In the genomic region with DNA sequence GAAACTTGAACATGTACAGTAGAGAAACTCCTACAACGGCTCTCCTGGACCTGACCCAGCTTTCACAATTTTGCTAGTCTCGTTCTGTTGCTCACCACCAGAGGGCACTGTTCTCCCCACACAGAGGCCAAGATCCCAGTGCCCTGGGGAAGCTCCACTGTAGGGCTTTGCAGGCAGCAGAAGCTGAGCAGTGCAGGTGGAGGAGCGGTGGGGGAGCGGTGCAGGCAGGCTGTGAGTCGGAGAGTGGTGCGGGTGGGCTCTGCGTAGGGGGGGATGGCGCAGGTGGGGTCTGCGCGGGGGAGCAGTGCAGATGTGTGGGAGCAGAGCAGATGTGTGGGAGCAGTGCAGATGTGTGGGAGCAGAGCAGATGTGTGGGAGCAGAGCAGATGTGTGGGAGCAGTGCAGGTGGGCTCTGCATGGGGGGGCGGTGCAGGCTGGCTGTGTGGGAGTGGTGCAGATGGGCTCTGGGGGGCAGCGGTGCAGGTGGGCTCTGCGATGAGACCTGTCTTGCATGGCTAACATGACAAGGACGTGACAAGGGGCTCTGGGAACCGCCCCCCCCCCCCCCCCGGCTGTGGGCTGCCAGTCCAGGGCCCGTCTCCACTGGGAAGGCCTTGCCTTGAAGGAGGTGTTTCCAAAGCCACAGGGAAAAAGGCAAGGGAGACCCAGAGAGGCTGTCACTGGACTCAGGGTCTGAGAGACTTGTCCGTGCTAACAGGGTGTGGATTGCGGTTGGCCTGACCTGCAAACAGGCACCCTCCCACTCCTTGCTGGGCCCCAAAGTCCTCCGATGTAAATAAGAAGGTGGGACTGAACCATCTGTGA, we compare ENCODE assay signal across 8 cellular contexts. TPM values are rescaled to one million over a fixed set of nuclear protein-coding genes. Genes with fewer than 3 reads are reported as not detected.
DNase-seq lines count a peak whose midpoint lies in the region; ATAC-seq and TF ChIP-seq lines count a peak whose summit lies in the region.

No MANE protein-coding gene starts in this region.

- no peak overlapping the region for H3K27ac Mint-ChIP-seq in chondrocyte (ENCODE audit: unreplicated experiment)

- TF ChIP-seq CTCF in AG10803 (conservative IDR thresholded peaks at IDR 0.05; ENCODE audit: low read length) (peak; percentile 95), chondrocyte (IDR thresholded peaks at IDR 0.05) (peak; percentile 88), left lung (IDR thresholded peaks at IDR 0.05) (peak; percentile 79 to 81)

- peaks cover 13% of the 10 kb centered on the region for H3K36me3 Mint-ChIP-seq in chondrocyte (ENCODE audit: low read depth)

- peaks cover 7% of the 10 kb centered on the region for H3K9me3 Mint-ChIP-seq in chondrocyte (ENCODE audit: low read depth)

- peak; percentile 83 for DNase-seq in AG10803 (ENCODE audit: low read depth)
- DNase-seq in NCI-H524 (lab: John Stamatoyannopoulos, UW), result peak; percentile 85 to 94
- peak; percentile 76 to 78 for DNase-seq in activated CD4-positive, alpha-beta T cell treated with anti-CD3 and anti-CD28 coated beads for 4 hours
- no peak for DNase-seq in chondrocyte (ENCODE audit: low spot score)
- peak in 1 of 2 donors; percentile 80 for DNase-seq in left lung
- DNase-seq in stimulated activated CD4-positive, alpha-beta T cell treated with anti-CD3 and anti-CD28 coated beads, TNF-alpha, amount 100 ng/mL, for 1 hour (ENCODE audit: low read depth in 3 of 3, low spot score in 1 of 3), result peak; percentile 46 to 62 (median 49)

- H3K36me3 ChIP-seq in left lung, result no peaks in the 10 kb centered on the region

- no peak overlapping the region for H3K27ac ChIP-seq in left lung

- ATAC-seq in GM19035 (IDR thresholded peaks at IDR 0.05; ENCODE audit: unreplicated experiment) (peak; percentile 82), HG03378 (IDR thresholded peaks at IDR 0.05; ENCODE audit: unreplicated experiment) (peak; percentile 74), left lung (peak; percentile 99)

- no peak overlapping the region for H3K4me3 ChIP-seq in AG10803 (ENCODE audit: low read length)
- H3K4me3 ChIP-seq in left lung, result no peak overlapping the region

- no peaks in the 10 kb centered on the region for H3K4me1 ChIP-seq in left lung

- H3K27me3 Mint-ChIP-seq in chondrocyte (ENCODE audit: low read depth), result peaks cover 12% of the 10 kb centered on the region

- H3K4me1 Mint-ChIP-seq in chondrocyte (ENCODE audit: low read depth), result peaks cover 9% of the 10 kb centered on the region

- intact Hi-C loops in left lung (cut with DNase I), result no loop called here

- H3K4me3 Mint-ChIP-seq in chondrocyte (ENCODE audit: unreplicated experiment), result no peak overlapping the region

- H3K27me3 ChIP-seq in left lung, result peaks cover 0 to 48% of the 10 kb centered on the region in 2 donors

- H3K9me3 ChIP-seq in left lung, result no peaks in the 10 kb centered on the region

RNA-seq across cellular contexts. Expression of a gene that starts 7.3 kb away (rescaled TPM):
- total RNA-seq in chondrocyte (4.9 to 7.0 TPM (median 5.4 TPM) in 3 replicates), left lung (under 1 TPM; 0.60 to 0.93 TPM)

RNA-seq across cellular contexts. Expression of a gene that starts 29.5 kb away (rescaled TPM):
- total RNA-seq in chondrocyte, result 10.7 to 16.2 TPM (median 15.2 TPM) in 3 replicates
- 10 to 100 TPM; 15.7 to 23.0 TPM for total RNA-seq in left lung

RNA-seq across cellular contexts. Expression of a gene that starts 49.7 kb away (rescaled TPM):
- total RNA-seq in chondrocyte (25.7 to 48.3 TPM (median 26.0 TPM) in 3 replicates), left lung (10 to 100 TPM; 24.9 to 43.8 TPM)
